In the genomic region with DNA sequence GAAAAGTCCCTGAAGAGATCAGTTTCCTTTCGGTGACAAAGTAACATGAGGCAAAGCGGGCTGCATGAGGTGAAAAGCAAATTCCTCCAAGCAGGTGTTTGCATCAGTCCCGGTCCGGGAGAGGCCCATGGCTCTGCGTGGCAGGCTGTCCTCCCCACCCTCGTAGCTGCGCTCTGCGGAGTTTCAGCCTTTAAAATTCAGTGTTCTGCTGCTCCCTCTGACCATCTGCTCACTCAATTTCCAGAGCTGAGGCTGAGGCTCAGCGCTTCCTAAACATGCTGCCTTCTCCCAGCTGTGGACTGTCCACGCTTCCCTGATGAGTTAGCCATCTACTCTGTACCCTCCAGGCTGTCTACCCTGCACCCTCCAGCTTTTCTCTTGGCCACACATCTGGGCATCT, we compare ENCODE assay signal across 1 cellular context.
TF ChIP-seq lines count a peak whose summit lies in the region.

No MANE protein-coding gene starts in this region.

TF ChIP-seq in GM23338, 12 proteins besides CTCF, POLR2A, EP300 and RAD21 (continued from another document):
- TF ChIP-seq, protein P1, sequence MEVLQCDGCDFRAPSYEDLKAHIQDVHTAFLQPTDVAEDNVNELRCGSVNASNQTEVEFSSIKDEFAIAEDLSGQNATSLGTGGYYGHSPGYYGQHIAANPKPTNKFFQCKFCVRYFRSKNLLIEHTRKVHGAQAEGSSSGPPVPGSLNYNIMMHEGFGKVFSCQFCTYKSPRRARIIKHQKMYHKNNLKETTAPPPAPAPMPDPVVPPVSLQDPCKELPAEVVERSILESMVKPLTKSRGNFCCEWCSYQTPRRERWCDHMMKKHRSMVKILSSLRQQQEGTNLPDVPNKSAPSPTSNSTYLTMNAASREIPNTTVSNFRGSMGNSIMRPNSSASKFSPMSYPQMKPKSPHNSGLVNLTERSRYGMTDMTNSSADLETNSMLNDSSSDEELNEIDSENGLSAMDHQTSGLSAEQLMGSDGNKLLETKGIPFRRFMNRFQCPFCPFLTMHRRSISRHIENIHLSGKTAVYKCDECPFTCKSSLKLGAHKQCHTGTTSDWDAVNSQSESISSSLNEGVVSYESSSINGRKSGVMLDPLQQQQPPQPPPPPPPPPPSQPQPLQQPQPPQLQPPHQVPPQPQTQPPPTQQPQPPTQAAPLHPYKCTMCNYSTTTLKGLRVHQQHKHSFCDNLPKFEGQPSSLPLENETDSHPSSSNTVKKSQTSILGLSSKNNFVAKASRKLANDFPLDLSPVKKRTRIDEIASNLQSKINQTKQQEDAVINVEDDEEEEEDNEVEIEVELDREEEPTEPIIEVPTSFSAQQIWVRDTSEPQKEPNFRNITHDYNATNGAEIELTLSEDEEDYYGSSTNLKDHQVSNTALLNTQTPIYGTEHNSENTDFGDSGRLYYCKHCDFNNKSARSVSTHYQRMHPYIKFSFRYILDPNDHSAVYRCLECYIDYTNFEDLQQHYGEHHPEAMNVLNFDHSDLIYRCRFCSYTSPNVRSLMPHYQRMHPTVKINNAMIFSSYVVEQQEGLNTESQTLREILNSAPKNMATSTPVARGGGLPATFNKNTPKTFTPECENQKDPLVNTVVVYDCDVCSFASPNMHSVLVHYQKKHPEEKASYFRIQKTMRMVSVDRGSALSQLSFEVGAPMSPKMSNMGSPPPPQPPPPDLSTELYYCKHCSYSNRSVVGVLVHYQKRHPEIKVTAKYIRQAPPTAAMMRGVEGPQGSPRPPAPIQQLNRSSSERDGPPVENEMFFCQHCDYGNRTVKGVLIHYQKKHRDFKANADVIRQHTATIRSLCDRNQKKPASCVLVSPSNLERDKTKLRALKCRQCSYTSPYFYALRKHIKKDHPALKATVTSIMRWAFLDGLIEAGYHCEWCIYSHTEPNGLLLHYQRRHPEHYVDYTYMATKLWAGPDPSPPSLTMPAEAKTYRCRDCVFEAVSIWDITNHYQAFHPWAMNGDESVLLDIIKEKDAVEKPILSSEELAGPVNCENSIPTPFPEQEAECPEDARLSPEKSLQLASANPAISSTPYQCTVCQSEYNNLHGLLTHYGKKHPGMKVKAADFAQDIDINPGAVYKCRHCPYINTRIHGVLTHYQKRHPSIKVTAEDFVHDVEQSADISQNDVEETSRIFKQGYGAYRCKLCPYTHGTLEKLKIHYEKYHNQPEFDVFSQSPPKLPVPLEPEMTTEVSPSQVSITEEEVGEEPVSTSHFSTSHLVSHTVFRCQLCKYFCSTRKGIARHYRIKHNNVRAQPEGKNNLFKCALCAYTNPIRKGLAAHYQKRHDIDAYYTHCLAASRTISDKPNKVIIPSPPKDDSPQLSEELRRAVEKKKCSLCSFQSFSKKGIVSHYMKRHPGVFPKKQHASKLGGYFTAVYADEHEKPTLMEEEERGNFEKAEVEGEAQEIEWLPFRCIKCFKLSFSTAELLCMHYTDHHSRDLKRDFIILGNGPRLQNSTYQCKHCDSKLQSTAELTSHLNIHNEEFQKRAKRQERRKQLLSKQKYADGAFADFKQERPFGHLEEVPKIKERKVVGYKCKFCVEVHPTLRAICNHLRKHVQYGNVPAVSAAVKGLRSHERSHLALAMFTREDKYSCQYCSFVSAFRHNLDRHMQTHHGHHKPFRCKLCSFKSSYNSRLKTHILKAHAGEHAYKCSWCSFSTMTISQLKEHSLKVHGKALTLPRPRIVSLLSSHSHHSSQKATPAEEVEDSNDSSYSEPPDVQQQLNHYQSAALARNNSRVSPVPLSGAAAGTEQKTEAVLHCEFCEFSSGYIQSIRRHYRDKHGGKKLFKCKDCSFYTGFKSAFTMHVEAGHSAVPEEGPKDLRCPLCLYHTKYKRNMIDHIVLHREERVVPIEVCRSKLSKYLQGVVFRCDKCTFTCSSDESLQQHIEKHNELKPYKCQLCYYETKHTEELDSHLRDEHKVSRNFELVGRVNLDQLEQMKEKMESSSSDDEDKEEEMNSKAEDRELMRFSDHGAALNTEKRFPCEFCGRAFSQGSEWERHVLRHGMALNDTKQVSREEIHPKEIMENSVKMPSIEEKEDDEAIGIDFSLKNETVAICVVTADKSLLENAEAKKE (CRISPR knock-in tag; IDR thresholded peaks at IDR 0.05) = no peak
- TF ChIP-seq JUNB (IDR thresholded peaks at IDR 0.05; ENCODE audit: unreplicated experiment) (no peak), ETS1 (IDR thresholded peaks at IDR 0.05) (no peak), EZH2 (IDR thresholded peaks at IDR 0.05; ENCODE audit: low read depth, unreplicated experiment) (no peak), NANOG (IDR thresholded peaks at IDR 0.05; ENCODE audit: borderline replicate concordance) (no peak)
- TF ChIP-seq, protein P2, sequence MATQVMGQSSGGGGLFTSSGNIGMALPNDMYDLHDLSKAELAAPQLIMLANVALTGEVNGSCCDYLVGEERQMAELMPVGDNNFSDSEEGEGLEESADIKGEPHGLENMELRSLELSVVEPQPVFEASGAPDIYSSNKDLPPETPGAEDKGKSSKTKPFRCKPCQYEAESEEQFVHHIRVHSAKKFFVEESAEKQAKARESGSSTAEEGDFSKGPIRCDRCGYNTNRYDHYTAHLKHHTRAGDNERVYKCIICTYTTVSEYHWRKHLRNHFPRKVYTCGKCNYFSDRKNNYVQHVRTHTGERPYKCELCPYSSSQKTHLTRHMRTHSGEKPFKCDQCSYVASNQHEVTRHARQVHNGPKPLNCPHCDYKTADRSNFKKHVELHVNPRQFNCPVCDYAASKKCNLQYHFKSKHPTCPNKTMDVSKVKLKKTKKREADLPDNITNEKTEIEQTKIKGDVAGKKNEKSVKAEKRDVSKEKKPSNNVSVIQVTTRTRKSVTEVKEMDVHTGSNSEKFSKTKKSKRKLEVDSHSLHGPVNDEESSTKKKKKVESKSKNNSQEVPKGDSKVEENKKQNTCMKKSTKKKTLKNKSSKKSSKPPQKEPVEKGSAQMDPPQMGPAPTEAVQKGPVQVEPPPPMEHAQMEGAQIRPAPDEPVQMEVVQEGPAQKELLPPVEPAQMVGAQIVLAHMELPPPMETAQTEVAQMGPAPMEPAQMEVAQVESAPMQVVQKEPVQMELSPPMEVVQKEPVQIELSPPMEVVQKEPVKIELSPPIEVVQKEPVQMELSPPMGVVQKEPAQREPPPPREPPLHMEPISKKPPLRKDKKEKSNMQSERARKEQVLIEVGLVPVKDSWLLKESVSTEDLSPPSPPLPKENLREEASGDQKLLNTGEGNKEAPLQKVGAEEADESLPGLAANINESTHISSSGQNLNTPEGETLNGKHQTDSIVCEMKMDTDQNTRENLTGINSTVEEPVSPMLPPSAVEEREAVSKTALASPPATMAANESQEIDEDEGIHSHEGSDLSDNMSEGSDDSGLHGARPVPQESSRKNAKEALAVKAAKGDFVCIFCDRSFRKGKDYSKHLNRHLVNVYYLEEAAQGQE (IDR thresholded peaks at IDR 0.05; ENCODE audit: unreplicated experiment) = no peak
TF ChIP-seq in GM23338: peak in this region for 0.
